ENCODE assay signal across 1 cellular context in genomic region chr2:44171018-44171417, GRCh38.
TF ChIP-seq lines count a peak whose summit lies in the region.

No MANE protein-coding gene starts in this region.

TF ChIP-seq in GM23338, 12 proteins besides CTCF, POLR2A, EP300 and RAD21 (continued from another document):
- TF ChIP-seq REST (IDR thresholded peaks at IDR 0.05; ENCODE audit: unreplicated experiment) (no peak), POLR2AphosphoS5 (IDR thresholded peaks at IDR 0.05; ENCODE audit: low read depth) (no peak)
